33 cellular contexts compared by ENCODE assay signal in genomic region chr1:43346636-43347035, GRCh38. TPM values are rescaled to one million over a fixed set of nuclear protein-coding genes. Genes with fewer than 3 reads are reported as not detected.
"Had no signal": no experiment of that assay in that cellular context is flagged by ENCODE, and none has a peak within 500 bp of the region (broad histone marks: within the 10 kb centered on the region; RNA-seq: fewer than 3 reads in every experiment).

No MANE protein-coding gene starts in this region.

- H3K27ac ChIP-seq: ascending aorta, cardiac muscle cell, esophagus muscularis mucosa, foreskin keratinocyte, ovary, sigmoid colon, suprapubic skin, tibial artery had no signal

- ATAC-seq: activated CD4-positive, CD25-positive, alpha-beta regulatory T cell treated with anti-CD3 and anti-CD28 coated beads, Interleukin-2, amount 50 U/mL, for 24 hours; foreskin keratinocyte; mucosa of descending colon; natural killer cell treated with Interleukin-12 subunit alpha and Interleukin-12 subunit beta and Interleukin-15 and Interleukin-18, amount 100 ng/mL, for 72 hours; stimulated activated effector memory CD8-positive, alpha-beta T cell treated with anti-CD3 and anti-CD28 coated beads, Interleukin-12 subunit alpha, Interleukin-12 subunit beta, amount 100 ng/mL, for 72 hours had no signal

- H3K27me3 ChIP-seq: ascending aorta, cardiac muscle cell, esophagus muscularis mucosa, foreskin keratinocyte, ovary, sigmoid colon, suprapubic skin, tibial artery had no signal

- H3K9me3 ChIP-seq: ascending aorta, esophagus muscularis mucosa, mucosa of descending colon, ovary, sigmoid colon, suprapubic skin, tibial artery had no signal

- H3K4me3 Mint-ChIP-seq: activated naive CD4-positive, alpha-beta T cell treated with anti-CD3 and anti-CD28 coated beads, Interleukin-2, amount 10 ng/mL, durations not matched to agents 7 days and 5 days; activated naive CD8-positive, alpha-beta T cell treated with anti-CD3 and anti-CD28 coated beads, Interleukin-2, amount 10 ng/mL, durations not matched to agents 7 days and 5 days; activated T-helper 1 cell treated with anti-CD3 and anti-CD28 coated beads, Interleukin-12 subunit alpha, Interleukin-12 subunit beta, Interleukin-2, Interleukin-4 antibody, amounts not matched to agents 30 ng/mL and 10 ng/mL and 1 ng/mL, durations not matched to agents 14 hours and 24 hours and 36 hours; brain; natural killer cell treated with Interleukin-12 subunit alpha and Interleukin-12 subunit beta and Interleukin-15 and Interleukin-18, amount 100 ng/mL, for 72 hours; stimulated activated effector memory CD8-positive, alpha-beta T cell treated with anti-CD3 and anti-CD28 coated beads, Interleukin-12 subunit alpha, Interleukin-12 subunit beta, amount 100 ng/mL, for 72 hours; stimulated activated naive CD8-positive, alpha-beta T cell treated with anti-CD3 and anti-CD28 coated beads, Interleukin-15, Interleukin-2, amounts not matched to agents 100 ng/mL and 50 ng/mL, for 24 hours; T-helper 1 cell treated with Interleukin-12 subunit alpha and Interleukin-12 subunit beta and Interleukin-4 antibody, amounts not matched to agents 30 μg/mL and 1 μg/mL, for 36 hours had no signal

- H3K36me3 ChIP-seq: ascending aorta, cardiac muscle cell, esophagus muscularis mucosa, ovary, sigmoid colon, suprapubic skin, tibial artery, WERI-Rb-1 had no signal

- FAIRE-seq: islet of Langerhans, small intestine had no signal

- H3K36me3 Mint-ChIP-seq: activated naive CD4-positive, alpha-beta T cell treated with anti-CD3 and anti-CD28 coated beads, Interleukin-2, amount 10 ng/mL, durations not matched to agents 7 days and 5 days; activated naive CD8-positive, alpha-beta T cell treated with anti-CD3 and anti-CD28 coated beads, Interleukin-2, amount 10 ng/mL, durations not matched to agents 7 days and 5 days; brain; natural killer cell treated with Interleukin-12 subunit alpha and Interleukin-12 subunit beta and Interleukin-15 and Interleukin-18, amount 100 ng/mL, for 72 hours; stimulated activated effector memory CD8-positive, alpha-beta T cell treated with anti-CD3 and anti-CD28 coated beads, Interleukin-12 subunit alpha, Interleukin-12 subunit beta, amount 100 ng/mL, for 72 hours had no signal

- H3K4me1 ChIP-seq: ascending aorta, foreskin keratinocyte had no signal

- H3K9me3 Mint-ChIP-seq: activated naive CD4-positive, alpha-beta T cell treated with anti-CD3 and anti-CD28 coated beads, Interleukin-2, amount 10 ng/mL, durations not matched to agents 7 days and 5 days; activated naive CD8-positive, alpha-beta T cell treated with anti-CD3 and anti-CD28 coated beads, Interleukin-2, amount 10 ng/mL, durations not matched to agents 7 days and 5 days; activated T-helper 1 cell treated with anti-CD3 and anti-CD28 coated beads, Interleukin-12 subunit alpha, Interleukin-12 subunit beta, Interleukin-2, Interleukin-4 antibody, amounts not matched to agents 30 ng/mL and 10 ng/mL and 1 ng/mL, durations not matched to agents 14 hours and 24 hours and 36 hours; brain; natural killer cell treated with Interleukin-12 subunit alpha and Interleukin-12 subunit beta and Interleukin-15 and Interleukin-18, amount 100 ng/mL, for 72 hours; stimulated activated effector memory CD8-positive, alpha-beta T cell treated with anti-CD3 and anti-CD28 coated beads, Interleukin-12 subunit alpha, Interleukin-12 subunit beta, amount 100 ng/mL, for 72 hours; stimulated activated naive CD8-positive, alpha-beta T cell treated with anti-CD3 and anti-CD28 coated beads, Interleukin-15, Interleukin-2, amounts not matched to agents 100 ng/mL and 50 ng/mL, for 24 hours; T-helper 1 cell treated with Interleukin-12 subunit alpha and Interleukin-12 subunit beta and Interleukin-4 antibody, amounts not matched to agents 30 μg/mL and 1 μg/mL, for 36 hours had no signal

- H3K27me3 Mint-ChIP-seq: natural killer cell treated with Interleukin-12 subunit alpha and Interleukin-12 subunit beta and Interleukin-15 and Interleukin-18, amount 100 ng/mL, for 72 hours; stimulated activated naive CD8-positive, alpha-beta T cell treated with anti-CD3 and anti-CD28 coated beads, Interleukin-15, Interleukin-2, amounts not matched to agents 100 ng/mL and 50 ng/mL, for 24 hours had no signal

- H3K4me3 ChIP-seq: ascending aorta, cardiac muscle cell, esophagus muscularis mucosa, mucosa of descending colon, ovary, sigmoid colon, suprapubic skin, tibial artery had no signal

- H3K27ac Mint-ChIP-seq: activated naive CD4-positive, alpha-beta T cell treated with anti-CD3 and anti-CD28 coated beads, Interleukin-2, amount 10 ng/mL, durations not matched to agents 7 days and 5 days; activated naive CD8-positive, alpha-beta T cell treated with anti-CD3 and anti-CD28 coated beads, Interleukin-2, amount 10 ng/mL, durations not matched to agents 7 days and 5 days; activated T-helper 1 cell treated with anti-CD3 and anti-CD28 coated beads, Interleukin-12 subunit alpha, Interleukin-12 subunit beta, Interleukin-2, Interleukin-4 antibody, amounts not matched to agents 30 ng/mL and 10 ng/mL and 1 ng/mL, durations not matched to agents 14 hours and 24 hours and 36 hours; brain; natural killer cell treated with Interleukin-12 subunit alpha and Interleukin-12 subunit beta and Interleukin-15 and Interleukin-18, amount 100 ng/mL, for 72 hours; progenitor cell of endocrine pancreas; stimulated activated effector memory CD8-positive, alpha-beta T cell treated with anti-CD3 and anti-CD28 coated beads, Interleukin-12 subunit alpha, Interleukin-12 subunit beta, amount 100 ng/mL, for 72 hours; stimulated activated naive CD8-positive, alpha-beta T cell treated with anti-CD3 and anti-CD28 coated beads, Interleukin-15, Interleukin-2, amounts not matched to agents 100 ng/mL and 50 ng/mL, for 24 hours; T-helper 1 cell treated with Interleukin-12 subunit alpha and Interleukin-12 subunit beta and Interleukin-4 antibody, amounts not matched to agents 30 μg/mL and 1 μg/mL, for 36 hours had no signal

- DNase-seq: activated CD4-positive, alpha-beta T cell treated with anti-CD3 and anti-CD28 coated beads for 48 hours; activated CD4-positive, alpha-beta T cell treated with anti-CD3 and anti-CD28 coated beads, Interleukin-2, amount 50 U/mL, for 48 hours; activated CD8-positive, alpha-beta memory T cell treated with anti-CD3 and anti-CD28 coated beads, Interleukin-2, amount 50 U/mL, for 4 hours; activated effector memory CD4-positive, alpha-beta T cell treated with anti-CD3 and anti-CD28 coated beads, Interleukin-2, amount 50 U/mL, for 16 hours; activated naive CD4-positive, alpha-beta T cell treated with anti-CD3 and anti-CD28 coated beads, Interleukin-2, amount 10 ng/mL, durations not matched to agents 7 days and 5 days; activated naive CD8-positive, alpha-beta T cell treated with anti-CD3 and anti-CD28 coated beads, Interleukin-2, amount 10 ng/mL, durations not matched to agents 7 days and 5 days; activated T-cell treated with anti-CD3 and anti-CD28 coated beads, Interleukin-2, amount 50 U/mL, for 1 hour; foreskin keratinocyte; mucosa of descending colon; ovary; sigmoid colon; small intestine; stimulated activated CD4-positive, alpha-beta T cell treated with anti-CD3 and anti-CD28 coated beads, Interleukin-4, amount 100 ng/mL, for 24 hours; SW 1271; T1000 had no signal

RNA-seq across cellular contexts. Expression of gene MPL, which starts 9.0 kb away (rescaled TPM):
- total RNA-seq: activated CD8-positive, alpha-beta memory T cell treated with anti-CD3 and anti-CD28 coated beads for 36 hours; activated naive CD8-positive, alpha-beta T cell treated with anti-CD3 and anti-CD28 coated beads, Interleukin-2, amount 10 ng/mL, durations not matched to agents 7 days and 5 days; activated T-helper 1 cell treated with anti-CD3 and anti-CD28 coated beads, Interleukin-12 subunit alpha, Interleukin-12 subunit beta, Interleukin-2, Interleukin-4 antibody, amounts not matched to agents 30 ng/mL and 10 ng/mL and 1 ng/mL, durations not matched to agents 14 hours and 24 hours and 36 hours; ascending aorta; cardiac muscle cell; foreskin keratinocyte; natural killer cell treated with Interleukin-12 subunit alpha and Interleukin-12 subunit beta and Interleukin-15 and Interleukin-18, amount 100 ng/mL, for 72 hours; renal cortical epithelial cell; sigmoid colon; suprapubic skin; urinary bladder had no signal

RNA-seq across cellular contexts. Expression of gene CDC20, which starts 12.1 kb away (rescaled TPM):
- total RNA-seq: ascending aorta had no signal
